ENCODE assay signal across 22 cellular contexts in genomic region chr20:38268115-38268514, GRCh38. TPM values are rescaled to one million over a fixed set of nuclear protein-coding genes. Genes with fewer than 3 reads are reported as not detected.
"Had no signal": no experiment of that assay in that cellular context is flagged by ENCODE, and none has a peak within 500 bp of the region (broad histone marks: within the 10 kb centered on the region; RNA-seq: fewer than 3 reads in every experiment).

No MANE protein-coding gene starts in this region.

- ATAC-seq: activated CD4-positive, alpha-beta T cell treated with anti-CD3 and anti-CD28 coated beads for 36 hours; activated CD8-positive, alpha-beta T cell treated with anti-CD3 and anti-CD28 coated beads for 36 hours; activated T-cell treated with anti-CD3 and anti-CD28 coated beads, Interleukin-2, amount 50 U/mL, for 72 hours; Right ventricle myocardium inferior; T-cell had no signal

- DNase-seq: activated CD4-positive, alpha-beta T cell treated with anti-CD3 and anti-CD28 coated beads for 36 hours; activated CD8-positive, alpha-beta memory T cell treated with anti-CD3 and anti-CD28 coated beads, Interleukin-2, amount 50 U/mL, for 4 hours; activated CD8-positive, alpha-beta T cell treated with anti-CD3 and anti-CD28 coated beads for 36 hours; activated naive CD4-positive, alpha-beta T cell treated with anti-CD3 and anti-CD28 coated beads, Interleukin-2, amount 50 U/mL, for 16 hours; activated naive CD8-positive, alpha-beta T cell treated with anti-CD3 and anti-CD28 coated beads, Interleukin-2, amount 10 ng/mL, durations not matched to agents 7 days and 5 days; activated T-cell treated with anti-CD3 and anti-CD28 coated beads, Interleukin-2, amount 50 U/mL, for 72 hours; adrenal gland; anterior cingulate cortex; KG1; NCI-H1092; NCI-H1417; NCI-H1694 treated with DMSO at 0.1 percent for 48 hours; NCI-H2029 treated with DMSO at 0.1 percent for 48 hours; NCI-H446; NCI-H526; NCI-H774; T-cell; T-helper 2 cell had no signal

RNA-seq across cellular contexts. Expression of gene KIAA1755, which starts 7.6 kb away (rescaled TPM):
- total RNA-seq: activated CD4-positive, alpha-beta T cell treated with anti-CD3 and anti-CD28 coated beads for 36 hours; activated CD8-positive, alpha-beta T cell treated with anti-CD3 and anti-CD28 coated beads for 36 hours; activated naive CD8-positive, alpha-beta T cell treated with anti-CD3 and anti-CD28 coated beads, Interleukin-2, amount 10 ng/mL, durations not matched to agents 7 days and 5 days; activated T-cell treated with anti-CD3 and anti-CD28 coated beads, Interleukin-2, amount 50 U/mL, for 72 hours; activated T-helper 2 cell treated with anti-CD3 and anti-CD28 coated beads, Interferon-gamma antibody, Interleukin-2, Interleukin-4, amounts not matched to agents 10 μg/mL and 5 μg/mL and 100 μg/mL, durations not matched to agents 14 hours and 24 hours and 36 hours; OCI-LY7; T-cell had no signal

RNA-seq across cellular contexts. Expression of gene BPI, which starts 35.8 kb away (rescaled TPM):
- total RNA-seq: activated CD4-positive, alpha-beta T cell treated with anti-CD3 and anti-CD28 coated beads for 36 hours; activated CD8-positive, alpha-beta T cell treated with anti-CD3 and anti-CD28 coated beads for 36 hours; activated naive CD8-positive, alpha-beta T cell treated with anti-CD3 and anti-CD28 coated beads, Interleukin-2, amount 10 ng/mL, durations not matched to agents 7 days and 5 days; activated T-cell treated with anti-CD3 and anti-CD28 coated beads, Interleukin-2, amount 50 U/mL, for 72 hours; activated T-helper 2 cell treated with anti-CD3 and anti-CD28 coated beads, Interferon-gamma antibody, Interleukin-2, Interleukin-4, amounts not matched to agents 10 μg/mL and 5 μg/mL and 100 μg/mL, durations not matched to agents 14 hours and 24 hours and 36 hours; LHCN-M2; OCI-LY7; Right ventricle myocardium inferior; T-cell had no signal
